In the genomic region with DNA sequence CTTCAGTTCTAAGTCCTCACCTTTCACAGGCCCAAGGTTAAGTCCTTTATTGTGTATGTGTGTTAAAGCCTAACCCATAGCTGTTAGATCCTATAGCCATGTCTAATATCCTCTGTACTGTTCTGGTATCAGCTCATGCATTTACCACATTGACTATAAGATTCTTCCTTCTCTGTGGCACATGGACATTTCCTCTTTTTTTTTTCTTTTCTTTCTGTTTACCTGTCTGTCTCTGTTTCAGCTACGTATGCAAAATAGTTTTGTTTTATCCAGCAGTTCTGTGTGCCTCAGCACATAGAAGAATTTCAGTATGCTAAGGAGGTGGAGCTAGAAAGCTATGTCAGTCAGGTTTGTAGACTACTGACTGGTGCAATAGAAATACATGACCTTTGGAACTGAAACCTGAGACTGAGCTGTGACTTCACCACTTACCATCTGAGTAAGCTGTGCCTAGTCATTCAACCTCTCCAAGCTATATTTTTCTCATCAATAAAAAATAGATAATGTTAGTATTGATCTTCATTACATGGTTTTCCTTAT, we compare ENCODE assay signal across 8 cellular contexts.
DNase-seq lines count a peak whose midpoint lies in the region; ATAC-seq and TF ChIP-seq lines count a peak whose summit lies in the region.

No MANE protein-coding gene starts in this region.

- no peaks in the 10 kb centered on the region for H3K9me3 ChIP-seq in Peyer's patch

- TF ChIP-seq CTCF in Peyer's patch (IDR thresholded peaks at IDR 0.05): no peak

- H3K27ac ChIP-seq in Peyer's patch: no peak overlapping the region

- DNase-seq in NCI-H748 (lab: John Stamatoyannopoulos, UW; ENCODE audit: unreplicated experiment) (peak; percentile 28), NCI-H748 treated with DMSO at 0.1 percent for 48 hours (lab: John Stamatoyannopoulos, UW) (no peak), NCI-H1048 (lab: John Stamatoyannopoulos, UW) (peak; percentile 54), glomerular visceral epithelial cell (ENCODE audit: extremely low spot score) (peak; percentile 9), Peyer's patch (no peak), posterior cingulate gyrus (no peak)
- no peak for DNase-seq in activated CD4-positive, alpha-beta T cell treated with anti-CD3 and anti-CD28 coated beads, Interleukin-2, amount 50 U/mL, for 1 hour

- intact Hi-C loops in posterior cingulate gyrus (cut with DNase I): loop anchor here (10.0 kb wide), 1 partner anchor 221 kb away; no protein-coding TSS in a partner anchor

- H3K4me3 ChIP-seq in Peyer's patch: no peak overlapping the region

- H3K27me3 ChIP-seq in Peyer's patch: no peaks in the 10 kb centered on the region

- no peaks in the 10 kb centered on the region for H3K4me1 ChIP-seq in Peyer's patch

- peak; percentile 98 for ATAC-seq in HG02623 (IDR thresholded peaks at IDR 0.05; ENCODE audit: unreplicated experiment)

- TF ChIP-seq POLR2A in Peyer's patch (IDR thresholded peaks at IDR 0.05): no peak

- no peaks in the 10 kb centered on the region for H3K36me3 ChIP-seq in Peyer's patch

Comparison
In these comparisons a context has a peak if more than half of its experiments do, and no peak if none do; other contexts are left out.
1. DNase-seq: peak in NCI-H748 (single experiment), NCI-H1048 (single experiment) and glomerular visceral epithelial cell (single experiment); none in NCI-H748 treated with DMSO at 0.1 percent for 48 hours (single experiment), Peyer's patch (0 of 3), activated CD4-positive, alpha-beta T cell treated with anti-CD3 and anti-CD28 coated beads, Interleukin-2, amount 50 U/mL, for 1 hour (single experiment) and posterior cingulate gyrus (0 of 10).